Comparison of ENCODE assay signal across 8 cellular contexts in genomic region chr2:161423351-161424178, GRCh38. TPM values are rescaled to one million over a fixed set of nuclear protein-coding genes. Genes with fewer than 3 reads are reported as not detected.
A peak's percentile ranks its signal among the peaks of the same experiment; 100 is the strongest.
DNase-seq lines count a peak whose midpoint lies in the region; ATAC-seq, FAIRE-seq and TF ChIP-seq lines count a peak whose summit lies in the region.

No MANE protein-coding gene starts in this region.

- TF ChIP-seq CTCF in bronchial epithelial cell (IDR thresholded peaks at IDR 0.05; ENCODE audit: insufficient read depth, low read length, severe bottlenecking) = no peak
- TF ChIP-seq CTCF in right lobe of liver (IDR thresholded peaks at IDR 0.05) = no peak

- H3K36me3 ChIP-seq in bronchial epithelial cell (ENCODE audit: control insufficient read depth, insufficient read depth, low read length) (no peaks in the 10 kb centered on the region), right lobe of liver (no peaks in the 10 kb centered on the region), thymus (ENCODE audit: control insufficient read depth, insufficient read depth) (no peaks in the 10 kb centered on the region)

- DNase-seq in activated CD4-positive, CD25-positive, alpha-beta regulatory T cell (lab: John Stamatoyannopoulos, UW) = no peak
- DNase-seq in bronchial epithelial cell (ENCODE audit: low read depth) (no peak), right lobe of liver (no peak), NK-92 (lab: John Stamatoyannopoulos, UW; ENCODE audit: unreplicated experiment) (no peak), mucosa of gallbladder (ENCODE audit: low spot score) (no peak), NCI-H2081 (lab: John Stamatoyannopoulos, UW) (no peak)

- H3K27ac ChIP-seq in right lobe of liver = no peak overlapping the region
- no peak overlapping the region for H3K27ac ChIP-seq in thymus (ENCODE audit: low read depth)

- no peak for TF ChIP-seq POLR2A in right lobe of liver (IDR thresholded peaks at IDR 0.05)

- H3K4me1 ChIP-seq in right lobe of liver = peaks cover 0 to 17% (median 0%) of the 10 kb centered on the region in 4 donors
- H3K4me1 ChIP-seq in thymus (ENCODE audit: control insufficient read depth, insufficient read depth, low read length) = peaks cover 3% of the 10 kb centered on the region

- WGBS in right lobe of liver (ENCODE audit: insufficient coverage, low coverage, low lambda C conversion rate, missing lambda C conversion rate) = 18% methylated on average over 10 of the region's 114 CpGs
- 3% methylated on average over 114 of the region's 114 CpGs for WGBS in thymus

- H3K9me3 ChIP-seq in right lobe of liver = no peaks in the 10 kb centered on the region
- H3K9me3 ChIP-seq in thymus (ENCODE audit: control insufficient read depth) = no peaks in the 10 kb centered on the region

- H3K27me3 ChIP-seq in bronchial epithelial cell (ENCODE audit: control insufficient read depth, insufficient read depth, low read length) = peaks cover 55% of the 10 kb centered on the region
- peaks cover 24 to 54% of the 10 kb centered on the region in 2 donors for H3K27me3 ChIP-seq in right lobe of liver
- peaks cover 77% of the 10 kb centered on the region for H3K27me3 ChIP-seq in thymus (ENCODE audit: control insufficient read depth, insufficient read depth)

- peak; percentile 10 to 37 for ATAC-seq in activated CD4-positive, CD25-positive, alpha-beta regulatory T cell treated with anti-CD3 and anti-CD28 coated beads, Interleukin-2, amount 50 U/mL, for 24 hours
- ATAC-seq in right lobe of liver = peak; percentile 28 to 69 (median 48)

- intact Hi-C loops in right lobe of liver (cut with DNase I) = no loop called here

- peak overlapping the region; percentile 16 for H3K4me3 ChIP-seq in bronchial epithelial cell (ENCODE audit: low read depth, low read length)
- H3K4me3 ChIP-seq in right lobe of liver = peak overlapping the region in 1 of 3 donors; percentile 26
- peak overlapping the region; percentile 4 for H3K4me3 ChIP-seq in thymus (ENCODE audit: low read length)

- no peak for FAIRE-seq in bronchial epithelial cell (lab: Jason Lieb, UNC)

RNA-seq across cellular contexts. Expression of gene TBR1, which starts 7.5 kb away (rescaled TPM):
- total RNA-seq in bronchial epithelial cell = under 0.01 TPM in 2 replicates
- total RNA-seq in right lobe of liver = not detected
- 0.02 TPM for polyA plus RNA-seq in thymus
- total RNA-seq in mucosa of gallbladder = not detected
